15 cellular contexts compared by ENCODE assay signal in genomic region chr3:39917060-39917773, GRCh38.
A peak's percentile ranks its signal among the peaks of the same experiment; 100 is the strongest.
DNase-seq lines count a peak whose midpoint lies in the region; ATAC-seq and TF ChIP-seq lines count a peak whose summit lies in the region.
"Had no signal": no experiment of that assay in that cellular context is flagged by ENCODE, and none has a peak within 500 bp of the region (broad histone marks: within the 10 kb centered on the region; RNA-seq: fewer than 3 reads in every experiment).

No MANE protein-coding gene starts in this region.

- intact Hi-C loops in aorta (cut with DNase I): no loop called here

- WGBS in aorta, 2 donors: 17 to 20% methylated on average over 1 of the region's 1 CpG

- H3K4me3 ChIP-seq in fibroblast of the aortic adventitia (ENCODE audit: low read depth, low read length) (no peak overlapping the region), aorta (ENCODE audit: low read length in 2 of 2) (no peak overlapping the region)
- H3K4me3 ChIP-seq: colonic mucosa, neural progenitor cell had no signal

- H3K27me3 ChIP-seq in aorta (ENCODE audit: control insufficient read depth in 1 of 2, insufficient read depth in 2 of 2, low read length in 1 of 2): no peaks in the 10 kb centered on the region
- H3K27me3 ChIP-seq: colonic mucosa, neural progenitor cell had no signal

- no peak overlapping the region for H3K27ac ChIP-seq in aorta (ENCODE audit: low read depth in 1 of 2, low read length in 2 of 2)
- H3K27ac ChIP-seq: colonic mucosa, neural progenitor cell had no signal

- peak; percentile 12 for DNase-seq in GM03348 (ENCODE audit: low spot score)
- DNase-seq in NCI-H460 (ENCODE audit: extremely low read depth, low read depth): peak; percentile 11
- peak; percentile 56 for DNase-seq in fibroblast of the aortic adventitia (ENCODE audit: low read depth)
- DNase-seq in aorta: no peak
- DNase-seq in NCI-H345 (lab: John Stamatoyannopoulos, UW): no peak
- no peak for DNase-seq in ureter (ENCODE audit: low spot score)
- DNase-seq in COLO829 (ENCODE audit: low spot score): no peak
- DNase-seq: activated naive CD4-positive, alpha-beta T cell; colonic mucosa; glutamatergic neuron; NCI-H510A; RPMI8226; trophoblast cell had no signal

- no peaks in the 10 kb centered on the region for H3K4me1 ChIP-seq in aorta (ENCODE audit: control insufficient read depth in 1 of 2, insufficient read depth in 2 of 2, low read length in 2 of 2)
- H3K4me1 ChIP-seq: colonic mucosa, neural progenitor cell had no signal

- no peaks in the 10 kb centered on the region for H3K9me3 ChIP-seq in aorta (ENCODE audit: control insufficient read depth, low read length)
- H3K9me3 ChIP-seq: colonic mucosa had no signal

- peak; percentile 84 for ATAC-seq in HG02759 (IDR thresholded peaks at IDR 0.05; ENCODE audit: unreplicated experiment)
- ATAC-seq in aorta (ENCODE audit: low FRiP score): no peak

- TF ChIP-seq CTCF in fibroblast of the aortic adventitia (IDR thresholded peaks at IDR 0.05; ENCODE audit: insufficient read depth, low read length): no peak

- no peaks in the 10 kb centered on the region for H3K36me3 ChIP-seq in aorta (ENCODE audit: control insufficient read depth in 1 of 2, insufficient read depth in 2 of 2, low read length in 1 of 2)
- H3K36me3 ChIP-seq: colonic mucosa, neural progenitor cell had no signal

Comparison
In these comparisons a context has a peak if more than half of its experiments do, and no peak if none do; other contexts are left out.
1. DNase-seq: peak in GM03348 (single experiment), NCI-H460 (single experiment) and fibroblast of the aortic adventitia (single experiment); none in aorta (0 of 2), NCI-H345 (single experiment), ureter (single experiment) and COLO829 (single experiment).